13 cellular contexts compared by ENCODE assay signal in the genomic region with DNA sequence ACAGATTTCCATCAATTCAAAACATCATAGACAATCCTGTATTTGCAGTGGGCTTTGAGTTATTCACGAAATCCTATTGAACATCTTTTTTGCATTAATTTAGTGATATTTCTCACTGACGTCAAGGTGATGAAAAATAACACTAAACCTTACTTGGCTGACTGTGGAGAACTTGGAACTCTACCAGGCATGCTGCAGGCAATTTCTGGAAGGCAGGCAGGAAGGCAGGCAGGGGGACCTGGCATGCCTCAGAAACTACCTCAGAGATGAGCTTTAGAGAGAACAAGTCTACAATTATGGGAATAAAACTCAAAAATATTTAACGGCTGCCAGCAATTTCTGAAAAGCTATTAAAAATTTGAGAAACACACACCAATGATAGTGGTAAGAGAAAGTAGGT.
DNase-seq lines count a peak whose midpoint lies in the region; ATAC-seq and TF ChIP-seq lines count a peak whose summit lies in the region.
"Had no signal": no experiment of that assay in that cellular context is flagged by ENCODE, and none has a peak within 500 bp of the region (broad histone marks: within the 10 kb centered on the region; RNA-seq: fewer than 3 reads in every experiment).

No MANE protein-coding gene starts in this region.

- TF ChIP-seq POLR2A in gastroesophageal sphincter (IDR thresholded peaks at IDR 0.05) (no peak), vagina (IDR thresholded peaks at IDR 0.05) (no peak)

- H3K4me1 ChIP-seq in gastroesophageal sphincter (peaks cover 2 to 58% (median 13%) of the 10 kb centered on the region in 3 donors), vagina (no peaks in the 10 kb centered on the region)

- no peaks in the 10 kb centered on the region for H3K36me3 ChIP-seq in gastroesophageal sphincter
- H3K36me3 ChIP-seq in vagina, result no peaks in the 10 kb centered on the region

- DNase-seq in M059J (ENCODE audit: low read depth), result peak; percentile 25
- DNase-seq in cerebellar cortex (ENCODE audit: low spot score), result peak; percentile 84
- DNase-seq in sciatic nerve (ENCODE audit: low spot score), result no peak
- no peak for DNase-seq in vagina (ENCODE audit: extremely low spot score in 2 of 2)
- no peak for DNase-seq in stimulated activated naive CD4-positive, alpha-beta T cell (lab: John Stamatoyannopoulos, UW)
- DNase-seq: NCI-H187; NCI-H345; NCI-H526 treated with DMSO at 0.1 percent for 48 hours; NK-92 treated with Interleukin-12 subunit alpha and Interleukin-12 subunit beta, amount 100 ng/mL, for 24 hours; SHP77 had no signal

- no peak overlapping the region for H3K4me3 ChIP-seq in gastroesophageal sphincter
- no peak overlapping the region for H3K4me3 ChIP-seq in vagina

- WGBS in gastroesophageal sphincter (ENCODE audit: low coverage in 1 of 2), 2 donors, result 16 to 36% methylated on average over 3 of the region's 3 CpGs

- TF ChIP-seq EP300 in gastroesophageal sphincter (IDR thresholded peaks at IDR 0.05), result no peak

- H3K27ac ChIP-seq in gastroesophageal sphincter (peak overlapping the region; percentile 47 to 77 (median 70)), vagina (no peak overlapping the region)
- H3K27ac ChIP-seq: C4-2B had no signal

- TF ChIP-seq CTCF in gastroesophageal sphincter (IDR thresholded peaks at IDR 0.05) (no peak), vagina (IDR thresholded peaks at IDR 0.05) (no peak)

- H3K27me3 ChIP-seq in gastroesophageal sphincter (no peaks in the 10 kb centered on the region), vagina (no peaks in the 10 kb centered on the region)

- no peak for ATAC-seq in gastroesophageal sphincter
- ATAC-seq in sciatic nerve, result peak; percentile 54
- ATAC-seq in HG02642 (IDR thresholded peaks at IDR 0.05; ENCODE audit: poor library complexity, unreplicated experiment), result no peak

- H3K9me3 ChIP-seq in gastroesophageal sphincter, result no peaks in the 10 kb centered on the region
- no peaks in the 10 kb centered on the region for H3K9me3 ChIP-seq in vagina

- intact Hi-C loops in sciatic nerve (cut with DNase I), result no loop called here
- intact Hi-C loops in vagina (cut with DNase I), result no loop called here

Comparison
In these comparisons a context has a peak if more than half of its experiments do, and no peak if none do; other contexts are left out.
1. DNase-seq: peak in M059J (single experiment) and cerebellar cortex (single experiment); none in sciatic nerve (single experiment), vagina (0 of 2) and stimulated activated naive CD4-positive, alpha-beta T cell (0 of 6).